ENCODE assay signal across 22 cellular contexts in the genomic region with DNA sequence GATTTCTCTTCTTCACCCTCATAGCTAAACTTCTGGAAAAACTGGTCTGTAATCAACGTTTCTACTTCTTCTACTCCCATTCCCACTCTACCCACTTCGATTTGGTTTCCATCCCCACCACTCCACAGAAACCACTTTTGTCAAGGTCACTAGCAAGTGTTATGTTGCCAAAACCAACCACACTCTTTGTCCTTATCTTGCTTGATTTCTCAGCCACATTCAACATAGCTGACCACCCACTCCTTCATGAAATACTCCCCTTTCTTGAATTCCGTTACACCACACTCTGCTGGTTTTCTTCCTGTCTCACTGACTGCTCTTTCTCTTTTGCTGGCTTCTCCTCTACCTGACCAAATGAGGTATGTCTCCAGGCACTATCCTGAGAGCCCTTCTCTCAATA. TPM values are rescaled to one million over a fixed set of nuclear protein-coding genes. Genes with fewer than 3 reads are reported as not detected.
DNase-seq lines count a peak whose midpoint lies in the region; ATAC-seq and TF ChIP-seq lines count a peak whose summit lies in the region.
"Had no signal": no experiment of that assay in that cellular context is flagged by ENCODE, and none has a peak within 500 bp of the region (broad histone marks: within the 10 kb centered on the region; RNA-seq: fewer than 3 reads in every experiment).

No MANE protein-coding gene starts in this region.

- POLR2A ChIA-PET in activated CD4-positive, alpha-beta T cell treated with anti-CD3 and anti-CD28 coated beads for 36 hours (lab: Charles Lee), result no interaction called here
- POLR2A ChIA-PET in activated CD8-positive, alpha-beta T cell treated with anti-CD3 and anti-CD28 coated beads, Interleukin-2, amount 10 ng/mL, durations not matched to agents 7 days and 5 days (lab: Charles Lee), result no interaction called here

- H3K27ac Mint-ChIP-seq in activated CD4-positive, alpha-beta T cell treated with anti-CD3 and anti-CD28 coated beads for 36 hours, result peak overlapping the region; percentile 61
- H3K27ac Mint-ChIP-seq in IgD-negative memory B cell (peak overlapping the region; percentile 36 to 90 (median 71)), natural killer cell (peak overlapping the region; percentile 50 to 83)
- H3K27ac Mint-ChIP-seq in activated CD8-positive, alpha-beta T cell treated with anti-CD3 and anti-CD28 coated beads, Interleukin-2, amount 10 ng/mL, durations not matched to agents 7 days and 5 days, result peak overlapping the region; percentile 43
- H3K27ac Mint-ChIP-seq: H9 had no signal

- no peak overlapping the region for H3K4me3 Mint-ChIP-seq in activated CD4-positive, alpha-beta T cell treated with anti-CD3 and anti-CD28 coated beads for 36 hours
- H3K4me3 Mint-ChIP-seq in IgD-negative memory B cell (peak overlapping the region; percentile 1 to 88 (median 48)), natural killer cell (peak overlapping the region; percentile 45)
- H3K4me3 Mint-ChIP-seq in activated CD8-positive, alpha-beta T cell treated with anti-CD3 and anti-CD28 coated beads, Interleukin-2, amount 10 ng/mL, durations not matched to agents 7 days and 5 days, result peak overlapping the region; percentile 3
- H3K4me3 Mint-ChIP-seq: H9 had no signal

- H3K27me3 Mint-ChIP-seq in activated CD4-positive, alpha-beta T cell treated with anti-CD3 and anti-CD28 coated beads for 36 hours, result no peaks in the 10 kb centered on the region
- H3K27me3 Mint-ChIP-seq in IgD-negative memory B cell (no peaks in the 10 kb centered on the region), natural killer cell (ENCODE audit: low read depth in 2 of 2) (no peaks in the 10 kb centered on the region)
- H3K27me3 Mint-ChIP-seq in activated CD8-positive, alpha-beta T cell treated with anti-CD3 and anti-CD28 coated beads, Interleukin-2, amount 10 ng/mL, durations not matched to agents 7 days and 5 days (ENCODE audit: low read depth), result no peaks in the 10 kb centered on the region

- no peak for DNase-seq in activated CD4-positive, alpha-beta T cell treated with anti-CD3 and anti-CD28 coated beads for 36 hours
- no peak for DNase-seq in activated CD4-positive, alpha-beta T cell treated with anti-CD3 and anti-CD28 coated beads for 1 hour
- DNase-seq in activated CD8-positive, alpha-beta T cell treated with anti-CD3 and anti-CD28 coated beads, Interleukin-2, amount 10 ng/mL, durations not matched to agents 7 days and 5 days, result no peak
- DNase-seq in natural killer cell (no peak), putamen (ENCODE audit: low spot score) (no peak), NCI-H1048 (lab: John Stamatoyannopoulos, UW) (no peak)
- DNase-seq: activated CD4-positive, alpha-beta T cell treated with anti-CD3 and anti-CD28 coated beads, Interleukin-2, amount 50 U/mL, for 4 hours; Caco-2; H9; NCI-H187; NCI-H510A treated with DMSO at 0.1 percent for 48 hours; occipital lobe; sigmoid colon; stimulated activated naive CD4-positive, alpha-beta T cell treated with Interleukin-2 at 50 U/mL for 16 hours; uterus had no signal

- H3K9me3 Mint-ChIP-seq in activated CD4-positive, alpha-beta T cell treated with anti-CD3 and anti-CD28 coated beads for 36 hours (ENCODE audit: low read depth), result no peaks in the 10 kb centered on the region
- no peaks in the 10 kb centered on the region for H3K9me3 Mint-ChIP-seq in IgD-negative memory B cell
- H3K9me3 Mint-ChIP-seq in activated CD8-positive, alpha-beta T cell treated with anti-CD3 and anti-CD28 coated beads, Interleukin-2, amount 10 ng/mL, durations not matched to agents 7 days and 5 days (ENCODE audit: insufficient read depth), result no peaks in the 10 kb centered on the region
- H3K9me3 Mint-ChIP-seq in natural killer cell, result no peaks in the 10 kb centered on the region
- H3K9me3 Mint-ChIP-seq: H9 had no signal

- no peak for TF ChIP-seq CTCF in natural killer cell (IDR thresholded peaks at IDR 0.05)

- intact Hi-C loops in activated CD4-positive, alpha-beta T cell treated with anti-CD3 and anti-CD28 coated beads for 36 hours (cut with DNase I, micrococcal nuclease), result no loop called here
- intact Hi-C loops in natural killer cell (cut with micrococcal nuclease), result no loop called here

- ATAC-seq in activated CD4-positive, alpha-beta T cell treated with anti-CD3 and anti-CD28 coated beads for 36 hours, result peak; percentile 44
- peak; percentile 54 for ATAC-seq in activated CD8-positive, alpha-beta T cell treated with anti-CD3 and anti-CD28 coated beads, Interleukin-2, amount 10 ng/mL, durations not matched to agents 7 days and 5 days
- ATAC-seq in natural killer cell (peak; percentile 59 to 79 (median 63)), GM21723 (IDR thresholded peaks at IDR 0.05; ENCODE audit: unreplicated experiment) (no peak)
- ATAC-seq: A549, gastroesophageal sphincter had no signal

- H3K4me1 Mint-ChIP-seq in activated CD4-positive, alpha-beta T cell treated with anti-CD3 and anti-CD28 coated beads for 36 hours, result peaks cover 49% of the 10 kb centered on the region
- H3K4me1 Mint-ChIP-seq in IgD-negative memory B cell (peaks cover 50 to 61% (median 58%) of the 10 kb centered on the region in 3 donors), natural killer cell (peaks cover 59 to 63% of the 10 kb centered on the region in 2 donors)
- H3K4me1 Mint-ChIP-seq in activated CD8-positive, alpha-beta T cell treated with anti-CD3 and anti-CD28 coated beads, Interleukin-2, amount 10 ng/mL, durations not matched to agents 7 days and 5 days (ENCODE audit: low read depth), result peaks cover 49% of the 10 kb centered on the region
- H3K4me1 Mint-ChIP-seq: H9 had no signal

- peaks cover 27% of the 10 kb centered on the region for H3K36me3 Mint-ChIP-seq in activated CD4-positive, alpha-beta T cell treated with anti-CD3 and anti-CD28 coated beads for 36 hours (ENCODE audit: low read depth)
- H3K36me3 Mint-ChIP-seq in IgD-negative memory B cell, result peaks cover 10% of the 10 kb centered on the region
- H3K36me3 Mint-ChIP-seq in activated CD8-positive, alpha-beta T cell treated with anti-CD3 and anti-CD28 coated beads, Interleukin-2, amount 10 ng/mL, durations not matched to agents 7 days and 5 days (ENCODE audit: low read depth), result peaks cover 15% of the 10 kb centered on the region
- H3K36me3 Mint-ChIP-seq in natural killer cell, result no peaks in the 10 kb centered on the region

- CTCF ChIA-PET in activated CD4-positive, alpha-beta T cell treated with anti-CD3 and anti-CD28 coated beads for 36 hours (lab: Charles Lee), result interaction anchor here (0.7 to 1.5 kb wide), 4 partner anchors 9 to 33 kb away, joined by 3 to 4 read pairs (median 3); no protein-coding TSS in a partner anchor
- CTCF ChIA-PET in activated CD8-positive, alpha-beta T cell treated with anti-CD3 and anti-CD28 coated beads, Interleukin-2, amount 10 ng/mL, durations not matched to agents 7 days and 5 days (lab: Charles Lee), result interaction anchor here (0.7 to 1.5 kb wide), 6 partner anchors 9 to 98 kb away, joined by 3 to 4 read pairs (median 3); no protein-coding TSS in a partner anchor

RNA-seq across cellular contexts. Expression of a gene that starts 11.9 kb away (rescaled TPM):
- 10 to 100 TPM; 37.6 to 50.4 TPM for total RNA-seq in activated CD4-positive, alpha-beta T cell treated with anti-CD3 and anti-CD28 coated beads for 36 hours
- 103 TPM for polyA plus RNA-seq in IgD-negative memory B cell
- 10 to 100 TPM; 31.1 to 31.9 TPM for total RNA-seq in activated CD8-positive, alpha-beta T cell treated with anti-CD3 and anti-CD28 coated beads, Interleukin-2, amount 10 ng/mL, durations not matched to agents 7 days and 5 days
- 100 to 1,000 TPM; 134 to 162 (median 139) TPM for total RNA-seq in natural killer cell
- total RNA-seq: cerebellum, RPMI7951 had no signal
- polyA plus RNA-seq: A549 had no signal

RNA-seq across cellular contexts. Expression of a gene that starts 15.8 kb away (rescaled TPM):
- total RNA-seq in activated CD4-positive, alpha-beta T cell treated with anti-CD3 and anti-CD28 coated beads for 36 hours, result under 1 TPM; 0.19 to 0.34 TPM
- polyA plus RNA-seq in IgD-negative memory B cell, result 0.84 TPM
- total RNA-seq in activated CD8-positive, alpha-beta T cell treated with anti-CD3 and anti-CD28 coated beads, Interleukin-2, amount 10 ng/mL, durations not matched to agents 7 days and 5 days, result not detected
- total RNA-seq in natural killer cell, result not detected
- total RNA-seq: Caco-2, cerebellum, gastroesophageal sphincter, H9, occipital lobe, RPMI7951, sigmoid colon, uterus had no signal
- polyA plus RNA-seq: A549, adipose tissue had no signal
